12 cellular contexts compared by ENCODE assay signal in the genomic region with DNA sequence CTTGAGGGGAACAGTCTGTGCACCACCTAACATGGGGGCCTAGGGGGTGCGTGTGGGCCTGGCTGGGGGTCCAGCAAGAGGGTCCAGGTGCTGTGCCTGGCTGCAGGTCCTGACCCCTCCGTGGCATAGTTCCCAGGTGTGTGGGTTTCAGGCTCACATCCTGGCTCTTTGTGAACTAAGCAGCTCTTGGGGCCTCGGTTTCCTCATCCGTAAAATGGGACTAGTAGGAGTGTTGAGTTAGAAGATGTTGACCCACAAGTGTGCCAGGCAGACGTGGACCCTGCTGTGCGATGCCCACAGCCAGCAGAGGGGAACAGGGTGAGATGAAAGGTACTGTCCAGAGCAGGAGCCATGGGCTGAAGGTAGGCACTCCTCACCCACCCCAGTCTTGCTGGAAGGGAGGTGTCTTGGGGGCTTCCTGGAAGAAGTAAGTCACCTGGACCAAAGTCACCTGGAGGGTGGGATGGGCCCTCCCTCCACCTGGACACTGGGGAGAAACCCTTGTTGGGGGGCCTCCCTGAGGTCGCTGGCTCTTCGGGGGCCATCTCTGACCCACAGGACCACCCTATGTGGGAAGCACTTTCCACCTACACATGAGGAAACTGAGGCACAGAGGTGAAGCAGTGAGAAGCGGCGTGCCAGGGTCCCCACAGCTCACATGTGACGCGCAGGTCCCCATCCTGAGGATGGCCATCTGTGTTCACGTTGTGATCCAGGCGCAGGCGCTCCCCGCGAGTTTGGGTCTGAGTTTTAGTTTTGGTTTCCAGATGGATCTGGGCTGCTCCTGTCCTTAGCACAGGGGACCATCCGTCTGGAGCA. TPM values are rescaled to one million over a fixed set of nuclear protein-coding genes. Genes with fewer than 3 reads are reported as not detected.
DNase-seq lines count a peak whose midpoint lies in the region; ATAC-seq and TF ChIP-seq lines count a peak whose summit lies in the region.
"Had no signal": no experiment of that assay in that cellular context is flagged by ENCODE, and none has a peak within 500 bp of the region (broad histone marks: within the 10 kb centered on the region; RNA-seq: fewer than 3 reads in every experiment).

No MANE protein-coding gene starts in this region.

- peaks cover 3% of the 10 kb centered on the region for H3K4me1 Mint-ChIP-seq in activated naive CD8-positive, alpha-beta T cell treated with anti-CD3 and anti-CD28 coated beads, Interleukin-2, amount 50 U/mL, for 24 hours
- no peaks in the 10 kb centered on the region for H3K4me1 Mint-ChIP-seq in memory B cell

- H3K27ac ChIP-seq in thyroid gland, result peak overlapping the region in 2 of 3 donors; percentile 81 to 85

- no peaks in the 10 kb centered on the region for H3K36me3 Mint-ChIP-seq in activated naive CD8-positive, alpha-beta T cell treated with anti-CD3 and anti-CD28 coated beads, Interleukin-2, amount 50 U/mL, for 24 hours (ENCODE audit: low read depth)
- no peaks in the 10 kb centered on the region for H3K36me3 Mint-ChIP-seq in memory B cell

- TF ChIP-seq CTCF in thyroid gland (IDR thresholded peaks at IDR 0.05), result no peak

- WGBS in thyroid gland, 2 donors, result 92 to 94% methylated on average over 9 to 17 of the region's 18 CpGs

- H3K9me3 Mint-ChIP-seq in activated naive CD8-positive, alpha-beta T cell treated with anti-CD3 and anti-CD28 coated beads, Interleukin-2, amount 50 U/mL, for 24 hours, result no peaks in the 10 kb centered on the region
- no peaks in the 10 kb centered on the region for H3K9me3 Mint-ChIP-seq in memory B cell

- ATAC-seq in Right ventricle myocardium inferior (no peak), left cardiac atrium (no peak), memory B cell (ENCODE audit: low read depth) (no peak)
- ATAC-seq in activated naive CD8-positive, alpha-beta T cell treated with anti-CD3 and anti-CD28 coated beads, Interleukin-2, amount 50 U/mL, for 24 hours, result no peak

- peak overlapping the region; percentile 6 for H3K4me3 Mint-ChIP-seq in activated naive CD8-positive, alpha-beta T cell treated with anti-CD3 and anti-CD28 coated beads, Interleukin-2, amount 50 U/mL, for 24 hours
- H3K4me3 Mint-ChIP-seq in memory B cell, result peak overlapping the region; percentile 71

- no peak for TF ChIP-seq POLR2A in thyroid gland (IDR thresholded peaks at IDR 0.05)

- peaks cover 5% of the 10 kb centered on the region for H3K27me3 Mint-ChIP-seq in activated naive CD8-positive, alpha-beta T cell treated with anti-CD3 and anti-CD28 coated beads, Interleukin-2, amount 50 U/mL, for 24 hours
- peaks cover 8% of the 10 kb centered on the region for H3K27me3 Mint-ChIP-seq in memory B cell

- H3K36me3 ChIP-seq in thyroid gland, result no peaks in the 10 kb centered on the region

- peak; percentile 17 for DNase-seq in Right ventricle myocardium inferior (ENCODE audit: missing footprints)
- no peak for DNase-seq in left cardiac atrium
- no peak for DNase-seq in activated naive CD8-positive, alpha-beta T cell treated with anti-CD3 and anti-CD28 coated beads, Interleukin-2, amount 50 U/mL, for 24 hours
- DNase-seq in memory B cell (ENCODE audit: low spot score in 2 of 2), result no peak
- no peak for DNase-seq in thyroid gland
- DNase-seq in AG08395 (ENCODE audit: low spot score), result no peak
- no peak for DNase-seq in anterior cingulate cortex (lab: John Stamatoyannopoulos, UW)
- no peak for DNase-seq in activated CD4-positive, alpha-beta T cell treated with anti-CD3 and anti-CD28 coated beads for 4 hours
- DNase-seq: activated T-cell treated with anti-CD3 and anti-CD28 coated beads, Interleukin-2, amount 50 U/mL, for 1 hour; caudate nucleus; NCI-H1694; stimulated activated CD4-positive, alpha-beta T cell treated with anti-CD3 and anti-CD28 coated beads, Interleukin-4, amount 100 ng/mL, for 24 hours had no signal

- peaks cover 10 to 12% of the 10 kb centered on the region in 2 donors for H3K4me1 ChIP-seq in thyroid gland

- H3K27ac Mint-ChIP-seq in activated naive CD8-positive, alpha-beta T cell treated with anti-CD3 and anti-CD28 coated beads, Interleukin-2, amount 50 U/mL, for 24 hours, result no peak overlapping the region
- H3K27ac Mint-ChIP-seq in memory B cell, result no peak overlapping the region

- intact Hi-C loops in Right ventricle myocardium inferior (cut with DNase I), result no loop called here
- intact Hi-C loops in left cardiac atrium (cut with DNase I), result no loop called here
- intact Hi-C loops in thyroid gland (cut with DNase I), result loop anchor here (10.0 kb wide), 1 partner anchor 269 kb away; no protein-coding TSS in a partner anchor

- H3K9me3 ChIP-seq in thyroid gland, result no peaks in the 10 kb centered on the region

- H3K4me3 ChIP-seq in thyroid gland (replicated peaks in 1 of 3), result no peak overlapping the region

- no peaks in the 10 kb centered on the region for H3K27me3 ChIP-seq in thyroid gland

RNA-seq across cellular contexts. Expression of gene ARHGEF16, which starts 1.4 kb away (rescaled TPM):
- total RNA-seq in Right ventricle myocardium inferior (1.4 TPM), left cardiac atrium (1 to 10 TPM in 1 of 2 donors, under 1 TPM in 1; 0.68 to 2.3 TPM), thyroid gland (10 to 100 TPM; 16.0 to 23.7 (median 21.2) TPM)
